ENCODE assay signal across 8 cellular contexts in genomic region chr12:113241191-113242017, GRCh38. TPM values are rescaled to one million over a fixed set of nuclear protein-coding genes. Genes with fewer than 3 reads are reported as not detected.
A peak's percentile ranks its signal among the peaks of the same experiment; 100 is the strongest.
DNase-seq lines count a peak whose midpoint lies in the region; ATAC-seq and TF ChIP-seq lines count a peak whose summit lies in the region.

No MANE protein-coding gene starts in this region.

- peaks cover 79% of the 10 kb centered on the region for H3K4me1 ChIP-seq in upper lobe of right lung

- TF ChIP-seq CTCF in NB4 (IDR thresholded peaks at IDR 0.05; ENCODE audit: low read depth, low read length): no peak
- no peak for TF ChIP-seq CTCF in WERI-Rb-1 (IDR thresholded peaks at IDR 0.05; ENCODE audit: low read depth, low read length)
- no peak for TF ChIP-seq CTCF in upper lobe of right lung (IDR thresholded peaks at IDR 0.05)

- no peaks in the 10 kb centered on the region for H3K27me3 ChIP-seq in WERI-Rb-1 (ENCODE audit: insufficient read depth, low read depth, severe bottlenecking)
- H3K27me3 ChIP-seq in upper lobe of right lung: no peaks in the 10 kb centered on the region

- H3K36me3 ChIP-seq in WERI-Rb-1 (no peaks in the 10 kb centered on the region), upper lobe of right lung (peaks cover 6% of the 10 kb centered on the region)

- peak overlapping the region; percentile 55 for H3K27ac ChIP-seq in WERI-Rb-1
- peak overlapping the region; percentile 73 for H3K27ac ChIP-seq in upper lobe of right lung

- no peak for TF ChIP-seq POLR2A in NB4 (IDR thresholded peaks at IDR 0.05; ENCODE audit: extremely low read depth, insufficient read length)

- no peak overlapping the region for H3K4me3 ChIP-seq in NB4 (ENCODE audit: low read depth, low read length)
- H3K4me3 ChIP-seq in WERI-Rb-1 (ENCODE audit: low read depth, low read length): no peak overlapping the region
- no peak overlapping the region for H3K4me3 ChIP-seq in upper lobe of right lung

- ATAC-seq in upper lobe of right lung (peak; percentile 45), HG02759 (IDR thresholded peaks at IDR 0.05; ENCODE audit: unreplicated experiment) (no peak)

- DNase-seq in AG08395 (ENCODE audit: low spot score): peak; percentile 89
- DNase-seq in NB4 (ENCODE audit: low read depth): peak; percentile 43
- no peak for DNase-seq in WERI-Rb-1
- DNase-seq in kidney glomerular epithelial cell (lab: John Stamatoyannopoulos, UW): peak; percentile 96
- DNase-seq in upper lobe of right lung: no peak
- no peak for DNase-seq in stimulated activated CD8-positive, alpha-beta memory T cell treated with anti-CD3 and anti-CD28 coated beads, Interleukin-4, amount 100 ng/mL, for 48 hours
- no peak for DNase-seq in activated CD4-positive, alpha-beta T cell treated with anti-CD3 and anti-CD28 coated beads, Interleukin-2, amount 50 U/mL, for 48 hours

- intact Hi-C loops in upper lobe of right lung (cut with DNase I): no loop called here

- H3K9me3 ChIP-seq in WERI-Rb-1 (ENCODE audit: severe bottlenecking) (no peaks in the 10 kb centered on the region), upper lobe of right lung (no peaks in the 10 kb centered on the region)

RNA-seq across cellular contexts. Expression of gene TPCN1, which starts 20.1 kb away (rescaled TPM):
- total RNA-seq in upper lobe of right lung: 51.9 TPM

RNA-seq across cellular contexts. Expression of gene RITA1, which starts 55.9 kb away (rescaled TPM):
- total RNA-seq in upper lobe of right lung: 16.4 TPM

RNA-seq across cellular contexts. Expression of gene DDX54, which starts 56.1 kb away (rescaled TPM):
- 55.8 TPM for total RNA-seq in upper lobe of right lung

Comparison
In these comparisons a context has a peak if more than half of its experiments do, and no peak if none do; other contexts are left out.
1. DNase-seq: peak in AG08395 (single experiment), NB4 (single experiment) and kidney glomerular epithelial cell (single experiment); none in WERI-Rb-1 (single experiment), upper lobe of right lung (single experiment), stimulated activated CD8-positive, alpha-beta memory T cell treated with anti-CD3 and anti-CD28 coated beads, Interleukin-4, amount 100 ng/mL, for 48 hours (single experiment) and activated CD4-positive, alpha-beta T cell treated with anti-CD3 and anti-CD28 coated beads, Interleukin-2, amount 50 U/mL, for 48 hours (0 of 2).